Comparison of ENCODE assay signal across 13 cellular contexts in genomic region chr4:2251795-2252529, GRCh38. TPM values are rescaled to one million over a fixed set of nuclear protein-coding genes. Genes with fewer than 3 reads are reported as not detected.
A peak's percentile ranks its signal among the peaks of the same experiment; 100 is the strongest.
DNase-seq lines count a peak whose midpoint lies in the region; ATAC-seq and TF ChIP-seq lines count a peak whose summit lies in the region.
"Had no signal": no experiment of that assay in that cellular context is flagged by ENCODE, and none has a peak within 500 bp of the region (broad histone marks: within the 10 kb centered on the region; RNA-seq: fewer than 3 reads in every experiment).

No MANE protein-coding gene starts in this region.

- CTCF ChIA-PET in activated naive CD4-positive, alpha-beta T cell treated with anti-CD3 and anti-CD28 coated beads, Interleukin-2, amount 10 ng/mL, durations not matched to agents 7 days and 5 days (lab: Charles Lee), result interaction anchor here (1.3 kb wide), 1 partner anchor 210 kb away, joined by 3 read pairs; no protein-coding TSS in a partner anchor

- DNase-seq in activated naive CD4-positive, alpha-beta T cell treated with anti-CD3 and anti-CD28 coated beads, Interleukin-2, amount 50 U/mL, for 16 hours, result peak; percentile 8
- no peak for DNase-seq in activated naive CD4-positive, alpha-beta T cell treated with anti-CD3 and anti-CD28 coated beads, Interleukin-2, amount 10 ng/mL, durations not matched to agents 7 days and 5 days
- DNase-seq in H7 (peak; percentile 59), glutamatergic neuron (peak; percentile 10), HFFc6 (no peak), hippocampal formation (lab: John Stamatoyannopoulos, UW) (no peak), NCI-H226 (no peak)
- DNase-seq in stimulated activated naive CD8-positive, alpha-beta T cell treated with anti-CD3 and anti-CD28 coated beads, Interleukin-15, Interleukin-2, amounts not matched to agents 100 U/mL and 50 U/mL, for 24 hours, result peak; percentile 1
- DNase-seq: activated T-cell treated with anti-CD3 and anti-CD28 coated beads for 4 hours, dermis blood vessel endothelial cell, NCI-H82, SIG-M5 had no signal

- TF ChIP-seq CTCF in glutamatergic neuron (IDR thresholded peaks at IDR 0.05; ENCODE audit: partially characterized antibody, unreplicated experiment) (no peak), HFFc6 (IDR thresholded peaks at IDR 0.05) (no peak)

- H3K36me3 ChIP-seq in H7 (replicated peaks; ENCODE audit: control insufficient read depth, insufficient read depth, low read length), result peaks cover 1% of the 10 kb centered on the region

- H3K36me3 Mint-ChIP-seq in activated naive CD4-positive, alpha-beta T cell treated with anti-CD3 and anti-CD28 coated beads, Interleukin-2, amount 10 ng/mL, durations not matched to agents 7 days and 5 days, result peaks cover 2% of the 10 kb centered on the region
- H3K36me3 Mint-ChIP-seq in glutamatergic neuron (ENCODE audit: unreplicated experiment) (peaks cover 9% of the 10 kb centered on the region), HFFc6 (ENCODE audit: low read depth) (0 out of 2 replicates have a peak, but pooled peaks cover 6% of the 10 kb centered on the region)

- no peaks in the 10 kb centered on the region for H3K4me1 Mint-ChIP-seq in activated naive CD4-positive, alpha-beta T cell treated with anti-CD3 and anti-CD28 coated beads, Interleukin-2, amount 10 ng/mL, durations not matched to agents 7 days and 5 days
- H3K4me1 Mint-ChIP-seq in glutamatergic neuron (ENCODE audit: low read depth, unreplicated experiment) (peaks cover 11% of the 10 kb centered on the region), HFFc6 (ENCODE audit: low read depth) (no peaks in the 10 kb centered on the region)

- H3K4me3 ChIP-seq in H7 (ENCODE audit: insufficient read depth, low read depth, low read length), result no peak overlapping the region

- H3K27me3 Mint-ChIP-seq in activated naive CD4-positive, alpha-beta T cell treated with anti-CD3 and anti-CD28 coated beads, Interleukin-2, amount 10 ng/mL, durations not matched to agents 7 days and 5 days, result no peaks in the 10 kb centered on the region
- peaks cover 4% of the 10 kb centered on the region for H3K27me3 Mint-ChIP-seq in glutamatergic neuron (ENCODE audit: unreplicated experiment)
- no peaks in the 10 kb centered on the region for H3K27me3 Mint-ChIP-seq in HFFc6 (ENCODE audit: insufficient read depth)
- H3K27me3 Mint-ChIP-seq: type B pancreatic cell had no signal

- no peak overlapping the region for H3K27ac Mint-ChIP-seq in activated naive CD4-positive, alpha-beta T cell treated with anti-CD3 and anti-CD28 coated beads, Interleukin-2, amount 10 ng/mL, durations not matched to agents 7 days and 5 days
- H3K27ac Mint-ChIP-seq in glutamatergic neuron (ENCODE audit: unreplicated experiment) (no peak overlapping the region), HFFc6 (no peak overlapping the region)

- no peak overlapping the region for H3K4me3 Mint-ChIP-seq in activated naive CD4-positive, alpha-beta T cell treated with anti-CD3 and anti-CD28 coated beads, Interleukin-2, amount 10 ng/mL, durations not matched to agents 7 days and 5 days
- H3K4me3 Mint-ChIP-seq in glutamatergic neuron (ENCODE audit: unreplicated experiment) (no peak overlapping the region), HFFc6 (no peak overlapping the region)
- H3K4me3 Mint-ChIP-seq: type B pancreatic cell had no signal

- no peaks in the 10 kb centered on the region for H3K27me3 ChIP-seq in H7 (ENCODE audit: control insufficient read depth, insufficient read depth, low read length)

- H3K9me3 Mint-ChIP-seq in activated naive CD4-positive, alpha-beta T cell treated with anti-CD3 and anti-CD28 coated beads, Interleukin-2, amount 10 ng/mL, durations not matched to agents 7 days and 5 days, result no peaks in the 10 kb centered on the region
- H3K9me3 Mint-ChIP-seq in glutamatergic neuron (ENCODE audit: unreplicated experiment) (peaks cover 4% of the 10 kb centered on the region), HFFc6 (no peaks in the 10 kb centered on the region)
- H3K9me3 Mint-ChIP-seq: type B pancreatic cell had no signal

- ATAC-seq in stimulated activated naive CD8-positive, alpha-beta T cell treated with anti-CD3 and anti-CD28 coated beads, Interleukin-15, Interleukin-2, amounts not matched to agents 100 U/mL and 50 U/mL, for 24 hours, result no peak

RNA-seq across cellular contexts. Expression of gene MXD4, which starts 9.9 kb away (rescaled TPM):
- total RNA-seq in H7 (2014; rRNA removed; shearing (Covaris generic)), result 13.4 and 22.3 TPM in 2 replicates
- 143 TPM for total RNA-seq in glutamatergic neuron (ENCODE audit: unreplicated experiment)
- 10 to 100 TPM; 56.5 to 81.8 (median 60.3) TPM for total RNA-seq in HFFc6 (2021; fragmentation: NEBNext Ultra II Directional; extraction: Animal tissue kit (Norgen Biotek cat#: 25700))

RNA-seq across cellular contexts. Expression of gene HAUS3, which starts 10.0 kb away (rescaled TPM):
- 8.5 and 16.4 TPM in 2 replicates for total RNA-seq in H7 (2014; rRNA removed; shearing (Covaris generic))
- total RNA-seq in glutamatergic neuron (ENCODE audit: unreplicated experiment), result 15.6 TPM
- 10 to 100 TPM in 2 of 6 experiments, 1 to 10 TPM in 4; 6.9 to 10.8 (median 8.6) TPM for total RNA-seq in HFFc6 (2021; fragmentation: NEBNext Ultra II Directional; extraction: Animal tissue kit (Norgen Biotek cat#: 25700))

RNA-seq across cellular contexts. Expression of gene POLN, which starts 10.0 kb away (rescaled TPM):
- 0.96 and 2.4 TPM in 2 replicates for total RNA-seq in H7 (2014; rRNA removed; shearing (Covaris generic))
- 6.8 TPM for total RNA-seq in glutamatergic neuron (ENCODE audit: unreplicated experiment)
- 1 to 10 TPM; 1.5 to 3.4 (median 2.2) TPM for total RNA-seq in HFFc6 (2021; fragmentation: NEBNext Ultra II Directional; extraction: Animal tissue kit (Norgen Biotek cat#: 25700))

Comparison
In these comparisons a context has a peak if more than half of its experiments do, and no peak if none do; other contexts are left out.
1. DNase-seq: peak in activated naive CD4-positive, alpha-beta T cell treated with anti-CD3 and anti-CD28 coated beads, Interleukin-2, amount 50 U/mL, for 16 hours (single experiment), H7 (single experiment), glutamatergic neuron (single experiment) and stimulated activated naive CD8-positive, alpha-beta T cell treated with anti-CD3 and anti-CD28 coated beads, Interleukin-15, Interleukin-2, amounts not matched to agents 100 U/mL and 50 U/mL, for 24 hours (single experiment); none in activated naive CD4-positive, alpha-beta T cell treated with anti-CD3 and anti-CD28 coated beads, Interleukin-2, amount 10 ng/mL, durations not matched to agents 7 days and 5 days (single experiment), HFFc6 (single experiment), hippocampal formation (0 of 2) and NCI-H226 (single experiment).